1 cellular context compared by ENCODE assay signal in genomic region chr19:35784401-35785086, GRCh38.
TF ChIP-seq lines count a peak whose summit lies in the region.

No MANE protein-coding gene starts in this region.

TF ChIP-seq in SK-N-SH treated with all-trans-retinoic acid at 6 μM for 48 hours, 23 proteins besides CTCF, POLR2A, EP300 and RAD21 (continued from another document):
- TF ChIP-seq TSHZ2 (CRISPR knock-in tag; IDR thresholded peaks at IDR 0.05): no peak
- no peak for TF ChIP-seq CREB5 (CRISPR knock-in tag; IDR thresholded peaks at IDR 0.05; ENCODE audit: low read depth)
- TF ChIP-seq ARNTL (CRISPR knock-in tag; IDR thresholded peaks at IDR 0.05; ENCODE audit: borderline replicate concordance, low read depth): no peak
- no peak for TF ChIP-seq CSRNP3 (CRISPR knock-in tag; IDR thresholded peaks at IDR 0.05)
- TF ChIP-seq ESRRG (CRISPR knock-in tag; IDR thresholded peaks at IDR 0.05): no peak
- no peak for TF ChIP-seq ZNF70 (CRISPR knock-in tag; IDR thresholded peaks at IDR 0.05)
